1 cellular context compared by ENCODE assay signal in genomic region chr5:119340597-119341218, GRCh38.
TF ChIP-seq lines count a peak whose summit lies in the region.

No MANE protein-coding gene starts in this region.

TF ChIP-seq in K562, 482 proteins besides CTCF, POLR2A, EP300 and RAD21 (continued from another document):
- no peak for TF ChIP-seq ZBTB33 (CRISPR knock-in tag; IDR thresholded peaks at IDR 0.05)
- no peak for TF ChIP-seq ZNF780A (CRISPR knock-in tag; IDR thresholded peaks at IDR 0.05)
- 0 out of 2 replicates have a peak, but pooled peaks have one; percentile 16 for TF ChIP-seq ZKSCAN8 (CRISPR knock-in tag; IDR thresholded peaks at IDR 0.05)
- TF ChIP-seq SMAD4 (CRISPR knock-in tag; conservative IDR thresholded peaks at IDR 0.05): peak; percentile 43; the same call in 1 of the 2 replicates
- no peak for TF ChIP-seq SIN3A (IDR thresholded peaks at IDR 0.05; ENCODE audit: borderline replicate concordance in 2 of 2, control insufficient read depth in 1 of 2, low read depth in 2 of 2, low read length in 2 of 2)
- TF ChIP-seq ETV1 (tag; conservative IDR thresholded peaks at IDR 0.05; ENCODE audit: low read depth): 0 out of 2 replicates have a peak, but pooled peaks have one; percentile 24
- TF ChIP-seq ZNF766 (CRISPR knock-in tag; conservative IDR thresholded peaks at IDR 0.05): peak; percentile 81
- peak; percentile 87 for TF ChIP-seq CEBPG (CRISPR knock-in tag; IDR thresholded peaks at IDR 0.05)
- TF ChIP-seq CEBPG (tag; conservative IDR thresholded peaks at IDR 0.05 in 1 of 2, IDR thresholded peaks at IDR 0.05 in 1 of 2): peak; percentile 95 to 96
- 0 out of 2 replicates have a peak, but pooled peaks have one; percentile 11 for TF ChIP-seq ATF7 (IDR thresholded peaks at IDR 0.05)
- TF ChIP-seq NR2C2 (CRISPR knock-in tag; IDR thresholded peaks at IDR 0.05): no peak
- TF ChIP-seq NR2C2 (tag; IDR thresholded peaks at IDR 0.05): peak; percentile 22; the same call in 1 of the 2 replicates
- peak; percentile 71; the same call in 1 of the 2 replicates for TF ChIP-seq KAT7 (CRISPR knock-in tag; IDR thresholded peaks at IDR 0.05; ENCODE audit: borderline replicate concordance)
- peak; percentile 45; the same call in 1 of the 2 replicates for TF ChIP-seq SMARCA4 (IDR thresholded peaks at IDR 0.05)
- peak; percentile 11 for TF ChIP-seq NUFIP1 (IDR thresholded peaks at IDR 0.05; ENCODE audit: partially characterized antibody)
- TF ChIP-seq ZNF583 (CRISPR knock-in tag; IDR thresholded peaks at IDR 0.05): no peak
- TF ChIP-seq SOX6 (IDR thresholded peaks at IDR 0.05): peak; percentile 71
- no peak for TF ChIP-seq HMG20A (CRISPR knock-in tag; conservative IDR thresholded peaks at IDR 0.05)
- 0 out of 2 replicates have a peak, but pooled peaks have one; percentile 42 for TF ChIP-seq ZNF311 (CRISPR knock-in tag; IDR thresholded peaks at IDR 0.05)
- 0 out of 2 replicates have a peak, but pooled peaks have one; percentile 66 for TF ChIP-seq RERE (CRISPR knock-in tag; IDR thresholded peaks at IDR 0.05; ENCODE audit: borderline replicate concordance)
- TF ChIP-seq ZNF12 (CRISPR knock-in tag; IDR thresholded peaks at IDR 0.05): no peak
- 0 out of 2 replicates have a peak, but pooled peaks have one; percentile 7 for TF ChIP-seq ATF3 (IDR thresholded peaks at IDR 0.05)
- TF ChIP-seq ATF3 (CRISPR knock-in tag; conservative IDR thresholded peaks at IDR 0.05): no peak
- TF ChIP-seq ZNF592 (IDR thresholded peaks at IDR 0.05): no peak
- TF ChIP-seq ZNF449 (CRISPR knock-in tag; IDR thresholded peaks at IDR 0.05): no peak
- no peak; the same call in 1 of the 2 replicates for TF ChIP-seq ZEB2 (IDR thresholded peaks at IDR 0.05)
- no peak for TF ChIP-seq CREB1 (IDR thresholded peaks at IDR 0.05)
- 0 out of 2 replicates have a peak, but pooled peaks have one; percentile 21 for TF ChIP-seq CREB1 (CRISPR knock-in tag; IDR thresholded peaks at IDR 0.05)
- TF ChIP-seq NELFE (IDR thresholded peaks at IDR 0.05; ENCODE audit: insufficient read depth, insufficient read length): no peak
- peak; percentile 66; the same call in 1 of the 2 replicates for TF ChIP-seq FOXJ2 (tag; IDR thresholded peaks at IDR 0.05)
- TF ChIP-seq TBP (optimal IDR thresholded peaks at IDR 0.05; ENCODE audit: low read depth, low read length): no peak
- TF ChIP-seq NCOR1 (IDR thresholded peaks at IDR 0.05): no peak
- no peak for TF ChIP-seq POLR2H (tag; IDR thresholded peaks at IDR 0.05; ENCODE audit: low read depth)
TF ChIP-seq in K562: peak in this region for 24.
